10 cellular contexts compared by ENCODE assay signal in genomic region chr1:56411484-56412180, GRCh38.
DNase-seq lines count a peak whose midpoint lies in the region; ATAC-seq lines count a peak whose summit lies in the region.
"Had no signal": no experiment of that assay in that cellular context is flagged by ENCODE, and none has a peak within 500 bp of the region (broad histone marks: within the 10 kb centered on the region; RNA-seq: fewer than 3 reads in every experiment).

No MANE protein-coding gene starts in this region.

- no peaks in the 10 kb centered on the region for H3K27me3 ChIP-seq in MG63

- no peak for ATAC-seq in HG03378 (IDR thresholded peaks at IDR 0.05; ENCODE audit: unreplicated experiment)

- peak overlapping the region; percentile 28 for H3K27ac ChIP-seq in substantia nigra (ENCODE audit: low read depth, low read length, poor library complexity, severe bottlenecking)

- DNase-seq in MG63 (peak; percentile 10), fibroblast of peridontal ligament (ENCODE audit: extremely low read depth) (peak; percentile 80), lung microvascular endothelial cell (ENCODE audit: low read depth in 2 of 2) (peak; percentile 89 to 95), substantia nigra (lab: John Stamatoyannopoulos, UW) (peak in 32 of 49 donors; percentile 1 to 67 (median 28)), NCI-H345 treated with DMSO at 0.1 percent for 48 hours (lab: John Stamatoyannopoulos, UW; ENCODE audit: unreplicated experiment) (no peak), NCI-H187 treated with DMSO at 0.1 percent for 48 hours (lab: John Stamatoyannopoulos, UW) (no peak)
- DNase-seq in activated CD4-positive, alpha-beta T cell treated with anti-CD3 and anti-CD28 coated beads for 1 hour = no peak
- DNase-seq: activated naive CD4-positive, alpha-beta T cell treated with Interleukin-2 at 50 U/mL for 16 hours; NCI-H1048 had no signal

- H3K9me3 ChIP-seq in MG63 = no peaks in the 10 kb centered on the region

- no peak overlapping the region for H3K4me3 ChIP-seq in MG63

- no peaks in the 10 kb centered on the region for H3K36me3 ChIP-seq in MG63

Comparison
In these comparisons a context has a peak if more than half of its experiments do, and no peak if none do; other contexts are left out.
1. DNase-seq: peak in MG63 (single experiment), fibroblast of peridontal ligament (single experiment), lung microvascular endothelial cell (2 of 2) and substantia nigra (32 of 49); none in NCI-H345 treated with DMSO at 0.1 percent for 48 hours (single experiment), NCI-H187 treated with DMSO at 0.1 percent for 48 hours (single experiment) and activated CD4-positive, alpha-beta T cell treated with anti-CD3 and anti-CD28 coated beads for 1 hour (single experiment).